In the genomic region with DNA sequence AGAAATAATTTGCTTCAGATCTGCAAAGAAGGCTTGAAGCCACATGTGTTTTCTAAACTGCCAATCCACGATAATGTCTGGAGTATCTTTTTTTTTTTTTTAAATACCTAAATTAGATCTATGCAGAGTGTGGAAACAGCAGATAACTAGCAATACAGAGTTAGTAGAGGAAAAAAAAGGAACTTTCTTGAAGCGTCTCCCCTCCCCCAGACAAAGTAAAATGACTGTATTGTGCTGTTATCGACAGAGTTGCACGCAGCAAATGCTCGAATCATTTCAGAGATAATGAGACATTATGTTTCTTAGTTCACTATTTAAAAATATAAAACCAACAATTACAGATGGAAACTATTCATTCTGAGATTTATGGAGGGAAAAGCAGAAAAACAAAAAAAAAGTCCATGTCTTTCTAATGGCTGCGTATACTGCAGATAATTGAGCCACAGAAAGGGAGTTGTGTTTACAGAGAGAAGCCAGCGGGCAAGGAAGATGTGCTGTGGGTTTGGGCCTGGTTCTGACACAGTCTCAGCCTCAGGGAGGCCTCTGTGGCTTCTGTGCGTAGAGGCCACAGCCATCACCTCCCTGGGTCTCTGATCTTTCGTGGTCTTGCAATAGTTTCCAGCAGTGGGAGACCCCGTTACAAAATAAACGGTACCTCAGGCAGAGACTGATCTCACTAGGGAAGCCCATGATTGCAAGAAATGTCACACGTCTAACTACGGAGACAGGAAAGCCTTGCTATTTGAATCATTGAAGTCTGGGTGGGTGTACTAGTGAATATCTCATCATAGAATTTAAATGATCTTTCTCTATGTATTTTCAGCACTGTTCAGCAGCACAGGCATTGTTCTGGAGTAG, we compare ENCODE assay signal across 8 cellular contexts. TPM values are rescaled to one million over a fixed set of nuclear protein-coding genes. Genes with fewer than 3 reads are reported as not detected.
DNase-seq lines count a peak whose midpoint lies in the region; ATAC-seq lines count a peak whose summit lies in the region.

No MANE protein-coding gene starts in this region.

- peak overlapping the region; percentile 71 for H3K4me3 Mint-ChIP-seq in activated T-cell treated with anti-CD3 and anti-CD28 coated beads, Interleukin-2, amount 50 U/mL, for 24 hours

- peaks cover 52% of the 10 kb centered on the region for H3K4me1 ChIP-seq in ACC112 (ENCODE audit: control insufficient read depth, insufficient read depth, low read length, unreplicated experiment)

- H3K27ac ChIP-seq in ACC112 (ENCODE audit: low read depth, low read length) = peak overlapping the region; percentile 100

- no peaks in the 10 kb centered on the region for H3K27me3 ChIP-seq in ACC112 (ENCODE audit: insufficient read depth, low read length)

- no peaks in the 10 kb centered on the region for H3K36me3 ChIP-seq in ACC112 (ENCODE audit: insufficient read depth, low read length)

- no peaks in the 10 kb centered on the region for H3K9me3 Mint-ChIP-seq in activated T-cell treated with anti-CD3 and anti-CD28 coated beads, Interleukin-2, amount 50 U/mL, for 24 hours

- H3K4me3 ChIP-seq in ACC112 (ENCODE audit: low read depth, low read length) = no peak overlapping the region

- no peak for ATAC-seq in GM18511 (IDR thresholded peaks at IDR 0.05; ENCODE audit: unreplicated experiment)

- no peak overlapping the region for H3K27ac Mint-ChIP-seq in activated T-cell treated with anti-CD3 and anti-CD28 coated beads, Interleukin-2, amount 50 U/mL, for 24 hours

- H2AFZ ChIP-seq in ACC112 (ENCODE audit: low read length, unreplicated experiment) = no peak overlapping the region

- peak; percentile 22 for DNase-seq in NCI-H345 treated with DMSO at 0.1 percent for 48 hours (lab: John Stamatoyannopoulos, UW; ENCODE audit: unreplicated experiment)
- DNase-seq in activated T-cell treated with anti-CD3 and anti-CD28 coated beads, Interleukin-2, amount 50 U/mL, for 24 hours = peak; percentile 74
- DNase-seq in glomerular visceral epithelial cell (ENCODE audit: extremely low spot score) = peak; percentile 34
- peak in 2 of 3 experiments; percentile 59 for DNase-seq in stimulated activated CD4-positive, alpha-beta T cell treated with anti-CD3 and anti-CD28 coated beads, TNF-alpha, amount 100 ng/mL, for 24 hours (ENCODE audit: low read depth in 3 of 3)
- no peak for DNase-seq in A172 (ENCODE audit: low spot score)
- no peak for DNase-seq in cortex of kidney (lab: John Stamatoyannopoulos, UW)

- H3K27me3 Mint-ChIP-seq in activated T-cell treated with anti-CD3 and anti-CD28 coated beads, Interleukin-2, amount 50 U/mL, for 24 hours = no peaks in the 10 kb centered on the region

- H3K4me1 Mint-ChIP-seq in activated T-cell treated with anti-CD3 and anti-CD28 coated beads, Interleukin-2, amount 50 U/mL, for 24 hours (ENCODE audit: low read depth) = peaks cover 21% of the 10 kb centered on the region

- H3K79me2 ChIP-seq in ACC112 (ENCODE audit: control insufficient read depth, insufficient read depth, low read length, unreplicated experiment) = no peaks in the 10 kb centered on the region

- H3K36me3 Mint-ChIP-seq in activated T-cell treated with anti-CD3 and anti-CD28 coated beads, Interleukin-2, amount 50 U/mL, for 24 hours (ENCODE audit: low read depth) = no peaks in the 10 kb centered on the region

RNA-seq across cellular contexts. Expression of a gene that starts 19.1 kb away (rescaled TPM):
- total RNA-seq in A172 (2014; rRNA removed; shearing (Covaris generic)) = 20.3 and 20.4 TPM in 2 replicates

Comparison
In these comparisons a context has a peak if more than half of its experiments do, and no peak if none do; other contexts are left out.
1. DNase-seq: peak in NCI-H345 treated with DMSO at 0.1 percent for 48 hours (single experiment), activated T-cell treated with anti-CD3 and anti-CD28 coated beads, Interleukin-2, amount 50 U/mL, for 24 hours (single experiment), glomerular visceral epithelial cell (single experiment) and stimulated activated CD4-positive, alpha-beta T cell treated with anti-CD3 and anti-CD28 coated beads, TNF-alpha, amount 100 ng/mL, for 24 hours (2 of 3); none in A172 (single experiment) and cortex of kidney (single experiment).